28 cellular contexts compared by ENCODE assay signal in the genomic region with DNA sequence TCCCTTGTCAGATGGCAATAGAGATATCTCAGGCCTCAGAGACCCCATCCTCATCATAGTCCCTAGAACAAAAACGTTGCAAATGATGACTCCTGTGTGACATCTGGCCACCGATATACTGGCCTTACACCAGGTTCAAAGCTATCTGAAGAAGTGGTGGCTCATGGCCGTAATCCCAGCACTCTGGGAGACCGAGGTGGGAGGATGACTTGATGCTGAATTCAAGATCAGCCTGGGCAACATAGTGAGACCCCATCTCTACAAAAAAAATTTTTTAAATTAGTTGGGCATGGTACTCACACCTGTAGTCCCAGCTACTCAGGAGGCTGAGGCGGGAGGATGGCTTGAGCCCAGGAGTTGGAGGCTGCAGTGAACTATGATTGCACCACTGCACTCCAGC.
"Had no signal": no experiment of that assay in that cellular context is flagged by ENCODE, and none has a peak within 500 bp of the region (broad histone marks: within the 10 kb centered on the region; RNA-seq: fewer than 3 reads in every experiment).

No MANE protein-coding gene starts in this region.

- DNase-seq: activated CD4-positive, alpha-beta T cell treated with anti-CD3 and anti-CD28 coated beads, Interleukin-2, amount 10 ng/mL, durations not matched to agents 24 days and 14 days; activated CD4-positive, alpha-beta T cell treated with anti-CD3 and anti-CD28 coated beads, Interleukin-2, amount 50 U/mL, for 4 hours; activated CD8-positive, alpha-beta T cell treated with anti-CD3 and anti-CD28 coated beads for 36 hours; activated gamma-delta T cell; activated naive CD4-positive, alpha-beta T cell treated with Interleukin-2 at 50 U/mL for 16 hours; activated naive CD8-positive, alpha-beta T cell treated with anti-CD3 and anti-CD28 coated beads, Interleukin-2, amount 10 ng/mL, durations not matched to agents 7 days and 5 days; activated T-cell treated with anti-CD3 and anti-CD28 coated beads, Interleukin-2, amount 50 U/mL, for 24 hours; body of pancreas; caudate nucleus; Karpas-422; KBM-7; NCI-H1048; NCI-H1105 treated with DMSO at 0.1 percent for 48 hours; NCI-H1436; NCI-H1694 treated with DMSO at 0.1 percent for 48 hours; NCI-H2029; NCI-H345; NCI-H526; NCI-H748 treated with DMSO at 0.1 percent for 48 hours; NK-92 treated with Interleukin-12 subunit alpha and Interleukin-12 subunit beta, amount 100 ng/mL, for 24 hours; PC-3; Peyer's patch; RPMI8226; T1000; WERI-Rb-1 had no signal

- H3K27me3 Mint-ChIP-seq: activated CD4-positive, alpha-beta T cell treated with anti-CD3 and anti-CD28 coated beads, Interleukin-2, amount 10 ng/mL, durations not matched to agents 24 days and 14 days; activated CD8-positive, alpha-beta T cell treated with anti-CD3 and anti-CD28 coated beads for 36 hours; activated naive CD4-positive, alpha-beta T cell treated with anti-CD3 and anti-CD28 coated beads, Interleukin-2, amount 50 U/mL, for 24 hours; activated naive CD8-positive, alpha-beta T cell treated with anti-CD3 and anti-CD28 coated beads, Interleukin-2, amount 10 ng/mL, durations not matched to agents 7 days and 5 days; activated T-cell treated with anti-CD3 and anti-CD28 coated beads, Interleukin-2, amount 50 U/mL, for 24 hours had no signal

- H3K4me1 Mint-ChIP-seq: activated naive CD4-positive, alpha-beta T cell treated with anti-CD3 and anti-CD28 coated beads, Interleukin-2, amount 50 U/mL, for 24 hours; activated naive CD8-positive, alpha-beta T cell treated with anti-CD3 and anti-CD28 coated beads, Interleukin-2, amount 10 ng/mL, durations not matched to agents 7 days and 5 days had no signal

- H3K36me3 Mint-ChIP-seq: activated naive CD4-positive, alpha-beta T cell treated with anti-CD3 and anti-CD28 coated beads, Interleukin-2, amount 50 U/mL, for 24 hours had no signal

- H3K4me3 ChIP-seq: body of pancreas, breast epithelium, Peyer's patch had no signal

- H3K27me3 ChIP-seq: body of pancreas, breast epithelium, Peyer's patch had no signal

- H3K4me3 Mint-ChIP-seq: activated CD4-positive, alpha-beta T cell treated with anti-CD3 and anti-CD28 coated beads, Interleukin-2, amount 10 ng/mL, durations not matched to agents 24 days and 14 days; activated CD8-positive, alpha-beta T cell treated with anti-CD3 and anti-CD28 coated beads for 36 hours; activated naive CD4-positive, alpha-beta T cell treated with anti-CD3 and anti-CD28 coated beads, Interleukin-2, amount 50 U/mL, for 24 hours; activated naive CD8-positive, alpha-beta T cell treated with anti-CD3 and anti-CD28 coated beads, Interleukin-2, amount 10 ng/mL, durations not matched to agents 7 days and 5 days; activated T-cell treated with anti-CD3 and anti-CD28 coated beads, Interleukin-2, amount 50 U/mL, for 24 hours had no signal

- H3K9me3 Mint-ChIP-seq: activated CD4-positive, alpha-beta T cell treated with anti-CD3 and anti-CD28 coated beads, Interleukin-2, amount 10 ng/mL, durations not matched to agents 24 days and 14 days; activated CD8-positive, alpha-beta T cell treated with anti-CD3 and anti-CD28 coated beads for 36 hours; activated naive CD4-positive, alpha-beta T cell treated with anti-CD3 and anti-CD28 coated beads, Interleukin-2, amount 50 U/mL, for 24 hours; activated naive CD8-positive, alpha-beta T cell treated with anti-CD3 and anti-CD28 coated beads, Interleukin-2, amount 10 ng/mL, durations not matched to agents 7 days and 5 days; activated T-cell treated with anti-CD3 and anti-CD28 coated beads, Interleukin-2, amount 50 U/mL, for 24 hours; activated T-helper 2 cell treated with anti-CD3 and anti-CD28 coated beads, Interferon-gamma antibody, Interleukin-2, Interleukin-4, amounts not matched to agents 10 μg/mL and 5 μg/mL and 100 μg/mL, durations not matched to agents 14 hours and 24 hours and 36 hours had no signal

- H3K9me3 ChIP-seq: body of pancreas, breast epithelium, Peyer's patch had no signal

- H3K4me1 ChIP-seq: breast epithelium had no signal

- ATAC-seq: activated CD8-positive, alpha-beta T cell treated with anti-CD3 and anti-CD28 coated beads for 36 hours; body of pancreas; PC-3 had no signal

- H3K27ac ChIP-seq: body of pancreas, breast epithelium, WERI-Rb-1 had no signal

- H3K36me3 ChIP-seq: breast epithelium, Peyer's patch, WERI-Rb-1 had no signal

- H3K27ac Mint-ChIP-seq: activated CD4-positive, alpha-beta T cell treated with anti-CD3 and anti-CD28 coated beads, Interleukin-2, amount 10 ng/mL, durations not matched to agents 24 days and 14 days; activated CD8-positive, alpha-beta T cell treated with anti-CD3 and anti-CD28 coated beads for 36 hours; activated naive CD4-positive, alpha-beta T cell treated with anti-CD3 and anti-CD28 coated beads, Interleukin-2, amount 50 U/mL, for 24 hours; activated naive CD8-positive, alpha-beta T cell treated with anti-CD3 and anti-CD28 coated beads, Interleukin-2, amount 10 ng/mL, durations not matched to agents 7 days and 5 days; activated T-cell treated with anti-CD3 and anti-CD28 coated beads, Interleukin-2, amount 50 U/mL, for 24 hours; activated T-helper 2 cell treated with anti-CD3 and anti-CD28 coated beads, Interferon-gamma antibody, Interleukin-2, Interleukin-4, amounts not matched to agents 10 μg/mL and 5 μg/mL and 100 μg/mL, durations not matched to agents 14 hours and 24 hours and 36 hours had no signal
